16 cellular contexts compared by ENCODE assay signal in genomic region chr10:76408646-76409045, GRCh38.
"Had no signal": no experiment of that assay in that cellular context is flagged by ENCODE, and none has a peak within 500 bp of the region (broad histone marks: within the 10 kb centered on the region; RNA-seq: fewer than 3 reads in every experiment).

No MANE protein-coding gene starts in this region.

- H3K9me3 ChIP-seq: colonic mucosa, pancreas, psoas muscle had no signal

- H3K27ac Mint-ChIP-seq: activated CD8-positive, alpha-beta T cell treated with anti-CD3 and anti-CD28 coated beads, Interleukin-2, amount 10 ng/mL, durations not matched to agents 7 days and 5 days; activated naive CD4-positive, alpha-beta T cell treated with anti-CD3 and anti-CD28 coated beads, Interleukin-2, amount 50 U/mL, for 24 hours; nephron progenitor cell; stimulated activated naive CD8-positive, alpha-beta T cell treated with anti-CD3 and anti-CD28 coated beads, Interleukin-15, Interleukin-2, amounts not matched to agents 100 ng/mL and 50 ng/mL, for 24 hours had no signal

- H3K4me3 Mint-ChIP-seq: activated CD8-positive, alpha-beta T cell treated with anti-CD3 and anti-CD28 coated beads, Interleukin-2, amount 10 ng/mL, durations not matched to agents 7 days and 5 days; activated naive CD4-positive, alpha-beta T cell treated with anti-CD3 and anti-CD28 coated beads, Interleukin-2, amount 50 U/mL, for 24 hours; nephron progenitor cell; stimulated activated naive CD8-positive, alpha-beta T cell treated with anti-CD3 and anti-CD28 coated beads, Interleukin-15, Interleukin-2, amounts not matched to agents 100 ng/mL and 50 ng/mL, for 24 hours had no signal

- H3K4me3 ChIP-seq: colonic mucosa, esophagus muscularis mucosa, heart left ventricle, pancreas, psoas muscle, right atrium auricular region, transverse colon had no signal

- H3K36me3 Mint-ChIP-seq: activated naive CD4-positive, alpha-beta T cell treated with anti-CD3 and anti-CD28 coated beads, Interleukin-2, amount 50 U/mL, for 24 hours had no signal

- H3K36me3 ChIP-seq: colonic mucosa, esophagus muscularis mucosa, heart left ventricle, pancreas, right atrium auricular region, transverse colon had no signal

- H3K27ac ChIP-seq: colonic mucosa, esophagus muscularis mucosa, heart left ventricle, pancreas, psoas muscle, transverse colon had no signal

- H3K27me3 Mint-ChIP-seq: activated naive CD4-positive, alpha-beta T cell treated with anti-CD3 and anti-CD28 coated beads, Interleukin-2, amount 50 U/mL, for 24 hours; stimulated activated naive CD8-positive, alpha-beta T cell treated with anti-CD3 and anti-CD28 coated beads, Interleukin-15, Interleukin-2, amounts not matched to agents 100 ng/mL and 50 ng/mL, for 24 hours had no signal

- H3K27me3 ChIP-seq: colonic mucosa, esophagus muscularis mucosa, heart left ventricle, pancreas, right atrium auricular region, transverse colon had no signal

- H3K4me1 ChIP-seq: colonic mucosa, pancreas, psoas muscle had no signal

- ATAC-seq: activated CD8-positive, alpha-beta T cell treated with anti-CD3 and anti-CD28 coated beads, Interleukin-2, amount 10 ng/mL, durations not matched to agents 7 days and 5 days; heart left ventricle; pancreas; psoas muscle had no signal

- H3K4me1 Mint-ChIP-seq: activated naive CD4-positive, alpha-beta T cell treated with anti-CD3 and anti-CD28 coated beads, Interleukin-2, amount 50 U/mL, for 24 hours had no signal

- DNase-seq: activated CD4-positive, alpha-beta T cell treated with anti-CD3 and anti-CD28 coated beads for 1 hour; activated CD4-positive, alpha-beta T cell treated with anti-CD3 and anti-CD28 coated beads, Interleukin-2, amount 50 U/mL, for 1 hour; activated CD8-positive, alpha-beta T cell treated with anti-CD3 and anti-CD28 coated beads, Interleukin-2, amount 10 ng/mL, durations not matched to agents 7 days and 5 days; activated gamma-delta T cell treated with Interleukin-2 at 50 U/mL for 16 hours; activated T-cell treated with anti-CD3 and anti-CD28 coated beads, Interleukin-2, amount 50 U/mL, for 1 hour; colonic mucosa; heart left ventricle; nephron progenitor cell; pancreas; psoas muscle; substantia nigra; transverse colon had no signal
